Comparison of ENCODE assay signal across 14 cellular contexts in the genomic region with DNA sequence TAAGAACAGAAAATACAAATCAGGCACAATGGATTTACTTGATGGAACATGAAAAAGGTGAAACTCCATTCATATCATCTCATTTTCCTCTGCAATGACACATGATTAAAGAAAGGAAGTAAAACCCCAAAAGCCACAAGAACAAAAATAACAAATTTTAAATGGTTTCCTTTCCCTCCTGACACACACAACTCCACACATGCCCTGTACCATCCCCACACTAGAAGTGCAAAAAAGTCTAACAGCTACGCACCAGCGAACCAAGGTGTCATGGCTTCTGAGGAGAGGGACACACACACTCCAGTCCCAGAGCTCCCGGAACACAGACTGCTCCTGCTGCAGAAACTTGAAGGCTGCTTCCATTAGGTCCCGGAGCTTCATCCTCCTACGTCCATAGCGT. TPM values are rescaled to one million over a fixed set of nuclear protein-coding genes. Genes with fewer than 3 reads are reported as not detected.
DNase-seq lines count a peak whose midpoint lies in the region; ATAC-seq and TF ChIP-seq lines count a peak whose summit lies in the region.
"Had no signal": no experiment of that assay in that cellular context is flagged by ENCODE, and none has a peak within 500 bp of the region (broad histone marks: within the 10 kb centered on the region; RNA-seq: fewer than 3 reads in every experiment).

No MANE protein-coding gene starts in this region.

- H3K9ac ChIP-seq in Karpas-422 (ENCODE audit: low read length) = no peak overlapping the region

- no peaks in the 10 kb centered on the region for H3K9me3 Mint-ChIP-seq in activated naive CD4-positive, alpha-beta T cell treated with anti-CD3 and anti-CD28 coated beads, Interleukin-2, amount 10 ng/mL, durations not matched to agents 7 days and 5 days
- H3K9me3 Mint-ChIP-seq in activated T-helper 2 cell treated with anti-CD3 and anti-CD28 coated beads, Interferon-gamma antibody, Interleukin-2, Interleukin-4, amounts not matched to agents 10 μg/mL and 5 μg/mL and 100 μg/mL, durations not matched to agents 14 hours and 24 hours and 36 hours = no peaks in the 10 kb centered on the region
- H3K9me3 Mint-ChIP-seq in stimulated activated naive B cell treated with anti-CD40 and anti-IgM and Interleukin-4, amounts not matched to agents 10 μg/mL and 1 μg/mL and 100 μg/mL, for 72 hours = no peaks in the 10 kb centered on the region

- no peak overlapping the region for H3K4me3 ChIP-seq in Karpas-422 (ENCODE audit: low read length)
- no peak overlapping the region for H3K4me3 ChIP-seq in upper lobe of right lung
- H3K4me3 ChIP-seq: hepatocyte, lower lobe of right lung had no signal

- H3K27me3 ChIP-seq in Karpas-422 (ENCODE audit: low read length) (no peaks in the 10 kb centered on the region), upper lobe of right lung (no peaks in the 10 kb centered on the region)
- H3K27me3 ChIP-seq: hepatocyte had no signal

- H3K4me3 Mint-ChIP-seq in activated naive CD4-positive, alpha-beta T cell treated with anti-CD3 and anti-CD28 coated beads, Interleukin-2, amount 10 ng/mL, durations not matched to agents 7 days and 5 days = peak overlapping the region; percentile 42
- H3K4me3 Mint-ChIP-seq in activated T-helper 2 cell treated with anti-CD3 and anti-CD28 coated beads, Interferon-gamma antibody, Interleukin-2, Interleukin-4, amounts not matched to agents 10 μg/mL and 5 μg/mL and 100 μg/mL, durations not matched to agents 14 hours and 24 hours and 36 hours (ENCODE audit: low read depth) = peak overlapping the region; percentile 28
- peak overlapping the region; percentile 9 to 12 for H3K4me3 Mint-ChIP-seq in stimulated activated naive B cell treated with anti-CD40 and anti-IgM and Interleukin-4, amounts not matched to agents 10 μg/mL and 1 μg/mL and 100 μg/mL, for 72 hours

- H3K79me2 ChIP-seq in Karpas-422 (ENCODE audit: low read length) = peaks cover 58% of the 10 kb centered on the region
- H3K79me2 ChIP-seq: hepatocyte had no signal

- no peaks in the 10 kb centered on the region for H3K9me2 ChIP-seq in Karpas-422 (replicated peaks; ENCODE audit: insufficient read depth, low read length)

- H2AFZ ChIP-seq in Karpas-422 (ENCODE audit: low read length) = no peak overlapping the region
- H2AFZ ChIP-seq: hepatocyte had no signal

- peak overlapping the region; percentile 91 for H3K27ac Mint-ChIP-seq in activated naive CD4-positive, alpha-beta T cell treated with anti-CD3 and anti-CD28 coated beads, Interleukin-2, amount 10 ng/mL, durations not matched to agents 7 days and 5 days
- H3K27ac Mint-ChIP-seq in activated T-helper 2 cell treated with anti-CD3 and anti-CD28 coated beads, Interferon-gamma antibody, Interleukin-2, Interleukin-4, amounts not matched to agents 10 μg/mL and 5 μg/mL and 100 μg/mL, durations not matched to agents 14 hours and 24 hours and 36 hours = peak overlapping the region; percentile 58
- H3K27ac Mint-ChIP-seq in stimulated activated naive B cell treated with anti-CD40 and anti-IgM and Interleukin-4, amounts not matched to agents 10 μg/mL and 1 μg/mL and 100 μg/mL, for 72 hours = peak overlapping the region; percentile 34

- H3K9me3 ChIP-seq in Karpas-422 (ENCODE audit: low read length) (no peaks in the 10 kb centered on the region), upper lobe of right lung (no peaks in the 10 kb centered on the region)
- H3K9me3 ChIP-seq: lower lobe of right lung had no signal

- peaks cover 34% of the 10 kb centered on the region for H3K4me1 Mint-ChIP-seq in activated naive CD4-positive, alpha-beta T cell treated with anti-CD3 and anti-CD28 coated beads, Interleukin-2, amount 10 ng/mL, durations not matched to agents 7 days and 5 days
- H3K4me1 Mint-ChIP-seq in activated T-helper 2 cell treated with anti-CD3 and anti-CD28 coated beads, Interferon-gamma antibody, Interleukin-2, Interleukin-4, amounts not matched to agents 10 μg/mL and 5 μg/mL and 100 μg/mL, durations not matched to agents 14 hours and 24 hours and 36 hours (ENCODE audit: low read depth) = peaks cover 31% of the 10 kb centered on the region
- H3K4me1 Mint-ChIP-seq in stimulated activated naive B cell treated with anti-CD40 and anti-IgM and Interleukin-4, amounts not matched to agents 10 μg/mL and 1 μg/mL and 100 μg/mL, for 72 hours = peaks cover 19 to 27% of the 10 kb centered on the region in 2 donors

- 0 out of 2 replicates have a peak overlapping the region, but pooled peaks have one; percentile 19 for H3K27ac ChIP-seq in Karpas-422 (ENCODE audit: low read length)
- no peak overlapping the region for H3K27ac ChIP-seq in upper lobe of right lung
- H3K27ac ChIP-seq: hepatocyte, lower lobe of right lung had no signal

- H3K27me3 Mint-ChIP-seq in activated naive CD4-positive, alpha-beta T cell treated with anti-CD3 and anti-CD28 coated beads, Interleukin-2, amount 10 ng/mL, durations not matched to agents 7 days and 5 days = no peaks in the 10 kb centered on the region
- no peaks in the 10 kb centered on the region for H3K27me3 Mint-ChIP-seq in activated T-helper 2 cell treated with anti-CD3 and anti-CD28 coated beads, Interferon-gamma antibody, Interleukin-2, Interleukin-4, amounts not matched to agents 10 μg/mL and 5 μg/mL and 100 μg/mL, durations not matched to agents 14 hours and 24 hours and 36 hours (ENCODE audit: low read depth)
- no peaks in the 10 kb centered on the region for H3K27me3 Mint-ChIP-seq in stimulated activated naive B cell treated with anti-CD40 and anti-IgM and Interleukin-4, amounts not matched to agents 10 μg/mL and 1 μg/mL and 100 μg/mL, for 72 hours

- peak overlapping the region; percentile 7 for H3K4me2 ChIP-seq in Karpas-422 (ENCODE audit: low read depth, low read length, poor library complexity, severe bottlenecking)
- H3K4me2 ChIP-seq: hepatocyte had no signal

- CTCF ChIA-PET in activated naive CD4-positive, alpha-beta T cell treated with anti-CD3 and anti-CD28 coated beads, Interleukin-2, amount 10 ng/mL, durations not matched to agents 7 days and 5 days (lab: Charles Lee) = interaction anchor here (1.7 to 3.3 kb wide), 2 partner anchors 9 to 26 kb away, joined by 5 to 18 read pairs; a partner anchor contains a TSS

- intact Hi-C loops in activated T-helper 2 cell treated with anti-CD3 and anti-CD28 coated beads, Interferon-gamma antibody, Interleukin-2, Interleukin-4, amounts not matched to agents 10 μg/mL and 5 μg/mL and 100 μg/mL, durations not matched to agents 14 hours and 24 hours and 36 hours (cut with micrococcal nuclease) = loop anchor here (2.0 kb wide), 1 partner anchor 24 kb away; a partner anchor contains a TSS
- intact Hi-C loops in upper lobe of right lung (cut with DNase I) = no loop called here

- peaks cover 20% of the 10 kb centered on the region for H3K4me1 ChIP-seq in Karpas-422 (ENCODE audit: low read length)
- no peaks in the 10 kb centered on the region for H3K4me1 ChIP-seq in upper lobe of right lung
- H3K4me1 ChIP-seq: lower lobe of right lung had no signal

- peak; percentile 61 to 70 for ATAC-seq in stimulated activated naive B cell treated with anti-CD40 and anti-IgM and Interleukin-4, amounts not matched to agents 10 μg/mL and 1 μg/mL and 100 μg/mL, for 72 hours (replicated peaks)
- ATAC-seq in GM21619 (IDR thresholded peaks at IDR 0.05; ENCODE audit: unreplicated experiment) (no peak), upper lobe of right lung (no peak)
- ATAC-seq: lower lobe of right lung had no signal

- H4K20me1 ChIP-seq in Karpas-422 (ENCODE audit: insufficient read depth, low read depth, low read length) = peaks cover 10% of the 10 kb centered on the region; the same call in 1 of the 2 replicates

- TF ChIP-seq CTCF in upper lobe of right lung (IDR thresholded peaks at IDR 0.05) = no peak

- H3K36me3 ChIP-seq in Karpas-422 (ENCODE audit: insufficient read depth, low read length) = peaks cover 53% of the 10 kb centered on the region
- peaks cover 61% of the 10 kb centered on the region for H3K36me3 ChIP-seq in upper lobe of right lung

- peaks cover 54% of the 10 kb centered on the region for H3K36me3 Mint-ChIP-seq in activated naive CD4-positive, alpha-beta T cell treated with anti-CD3 and anti-CD28 coated beads, Interleukin-2, amount 10 ng/mL, durations not matched to agents 7 days and 5 days
- peaks cover 60% of the 10 kb centered on the region for H3K36me3 Mint-ChIP-seq in activated T-helper 2 cell treated with anti-CD3 and anti-CD28 coated beads, Interferon-gamma antibody, Interleukin-2, Interleukin-4, amounts not matched to agents 10 μg/mL and 5 μg/mL and 100 μg/mL, durations not matched to agents 14 hours and 24 hours and 36 hours (ENCODE audit: low read depth)
- H3K36me3 Mint-ChIP-seq in stimulated activated naive B cell treated with anti-CD40 and anti-IgM and Interleukin-4, amounts not matched to agents 10 μg/mL and 1 μg/mL and 100 μg/mL, for 72 hours = peaks cover 44 to 50% of the 10 kb centered on the region in 2 donors

- peak; percentile 54 for DNase-seq in activated naive CD4-positive, alpha-beta T cell treated with anti-CD3 and anti-CD28 coated beads, Interleukin-2, amount 10 ng/mL, durations not matched to agents 7 days and 5 days
- no peak for DNase-seq in activated naive CD4-positive, alpha-beta T cell treated with Interleukin-2 at 50 U/mL for 16 hours
- DNase-seq in Karpas-422 (no peak), amygdala (lab: John Stamatoyannopoulos, UW) (no peak), upper lobe of right lung (no peak)
- no peak for DNase-seq in activated T-helper 2 cell treated with anti-CD3 and anti-CD28 coated beads, Interferon-gamma antibody, Interleukin-2, Interleukin-4, amounts not matched to agents 10 μg/mL and 5 μg/mL and 100 μg/mL, durations not matched to agents 14 hours and 24 hours and 36 hours (ENCODE audit: low spot score)
- DNase-seq in stimulated activated naive B cell treated with anti-CD40 and anti-IgM and Interleukin-4, amounts not matched to agents 10 μg/mL and 1 μg/mL and 100 μg/mL, for 72 hours = no peak
- DNase-seq: activated effector memory CD4-positive, alpha-beta T cell treated with Interleukin-2 at 50 U/mL for 16 hours; AML-193; lower lobe of right lung; NCI-H345; occipital lobe had no signal

RNA-seq across cellular contexts. Expression of a gene that starts 25.3 kb away (rescaled TPM):
- total RNA-seq in Karpas-422 (2014; rRNA removed; shearing (Covaris generic); ENCODE audit: low replicate concordance) = 36.5 and 42.0 TPM in 2 replicates
- 61.7 and 66.5 TPM in 2 replicates for total RNA-seq in activated T-helper 2 cell treated with anti-CD3 and anti-CD28 coated beads, Interferon-gamma antibody, Interleukin-2, Interleukin-4, amounts not matched to agents 10 μg/mL and 5 μg/mL and 100 μg/mL, durations not matched to agents 14 hours and 24 hours and 36 hours
- total RNA-seq in upper lobe of right lung = 35.1 TPM

RNA-seq across cellular contexts. Expression of a gene that starts 35.4 kb away (rescaled TPM):
- 14.4 and 23.6 TPM in 2 replicates for total RNA-seq in Karpas-422 (2014; rRNA removed; shearing (Covaris generic); ENCODE audit: low replicate concordance)
- 31.8 and 32.8 TPM in 2 replicates for total RNA-seq in activated T-helper 2 cell treated with anti-CD3 and anti-CD28 coated beads, Interferon-gamma antibody, Interleukin-2, Interleukin-4, amounts not matched to agents 10 μg/mL and 5 μg/mL and 100 μg/mL, durations not matched to agents 14 hours and 24 hours and 36 hours
- total RNA-seq in upper lobe of right lung = 16.5 TPM

Comparison
In these comparisons a context has a peak if more than half of its experiments do, and no peak if none do; other contexts are left out.
1. H3K27ac Mint-ChIP-seq: peak in every context shown above with its lines; median percentile 91 in activated naive CD4-positive, alpha-beta T cell treated with anti-CD3 and anti-CD28 coated beads, Interleukin-2, amount 10 ng/mL, durations not matched to agents 7 days and 5 days; 58 in activated T-helper 2 cell treated with anti-CD3 and anti-CD28 coated beads, Interferon-gamma antibody, Interleukin-2, Interleukin-4, amounts not matched to agents 10 μg/mL and 5 μg/mL and 100 μg/mL, durations not matched to agents 14 hours and 24 hours and 36 hours; 34 in stimulated activated naive B cell treated with anti-CD40 and anti-IgM and Interleukin-4, amounts not matched to agents 10 μg/mL and 1 μg/mL and 100 μg/mL, for 72 hours.
2. ATAC-seq: peak in stimulated activated naive B cell treated with anti-CD40 and anti-IgM and Interleukin-4, amounts not matched to agents 10 μg/mL and 1 μg/mL and 100 μg/mL, for 72 hours (2 of 2); none in GM21619 (single experiment) and upper lobe of right lung (single experiment).
3. Peak in every context shown above with its lines, with median percentiles within 50 percentile points of each other: H3K4me3 Mint-ChIP-seq.